1 cellular context compared by ENCODE assay signal in genomic region chr17:63600569-63601438, GRCh38.
TF ChIP-seq lines count a peak whose summit lies in the region.

Gene TACO1 (plus strand): TSS chr17:63600895. CDS start chr17:63601084, 189 bp downstream.

TF ChIP-seq in HepG2, 621 proteins besides CTCF, POLR2A, EP300 and RAD21 (continued from another document and continues in another):
- TF ChIP-seq MTA3 (CRISPR knock-in tag; IDR thresholded peaks at IDR 0.05): no peak
- no peak; the same call in 1 of the 2 replicates for TF ChIP-seq EEA1 (CRISPR knock-in tag; IDR thresholded peaks at IDR 0.05; ENCODE audit: borderline replicate concordance)
- peak; percentile 78; the same call in 1 of the 2 replicates for TF ChIP-seq ZNF362 (CRISPR knock-in tag; IDR thresholded peaks at IDR 0.05; ENCODE audit: borderline replicate concordance)
- peak; percentile 24; the same call in 1 of the 2 replicates for TF ChIP-seq PREB (CRISPR knock-in tag; IDR thresholded peaks at IDR 0.05)
- peak; percentile 92 for TF ChIP-seq MXI1 (IDR thresholded peaks at IDR 0.05; ENCODE audit: borderline replicate concordance, low read depth, low read length)
- peak; percentile 51 for TF ChIP-seq SKI (IDR thresholded peaks at IDR 0.05; ENCODE audit: partially characterized antibody)
- TF ChIP-seq ATF5 (CRISPR knock-in tag; IDR thresholded peaks at IDR 0.05; ENCODE audit: low read depth): no peak
- peak; percentile 96; the same call in 1 of the 2 replicates for TF ChIP-seq HBP1 (CRISPR knock-in tag; IDR thresholded peaks at IDR 0.05; ENCODE audit: low read depth)
- TF ChIP-seq ZNF232 (CRISPR knock-in tag; IDR thresholded peaks at IDR 0.05; ENCODE audit: borderline replicate concordance): peak; percentile 93; the same call in 1 of the 2 replicates
- no peak for TF ChIP-seq FLYWCH1 (CRISPR knock-in tag; IDR thresholded peaks at IDR 0.05)
- peak; percentile 98 for TF ChIP-seq KDM4B (CRISPR knock-in tag; IDR thresholded peaks at IDR 0.05)
- peak; percentile 95 for TF ChIP-seq TGIF2 (CRISPR knock-in tag; IDR thresholded peaks at IDR 0.05)
- TF ChIP-seq PTBP1 (IDR thresholded peaks at IDR 0.05; ENCODE audit: low read depth, low read length, poor library complexity, severe bottlenecking): peak; percentile 95
- TF ChIP-seq ZFP37 (CRISPR knock-in tag; IDR thresholded peaks at IDR 0.05; ENCODE audit: borderline replicate concordance): peak; percentile 33; the same call in 1 of the 2 replicates
- no peak for TF ChIP-seq GLMP (CRISPR knock-in tag; IDR thresholded peaks at IDR 0.05; ENCODE audit: borderline replicate concordance)
- TF ChIP-seq PRPF4 (IDR thresholded peaks at IDR 0.05; ENCODE audit: low read depth, low read length, poor library complexity, severe bottlenecking): peak; percentile 62
- TF ChIP-seq ZNF607 (CRISPR knock-in tag; IDR thresholded peaks at IDR 0.05; ENCODE audit: borderline replicate concordance): peak; percentile 92
- TF ChIP-seq TP53 (CRISPR knock-in tag; conservative IDR thresholded peaks at IDR 0.05): peak; percentile 95
- TF ChIP-seq ZSCAN31 (CRISPR knock-in tag; IDR thresholded peaks at IDR 0.05; ENCODE audit: low read depth): peak; percentile 91
- TF ChIP-seq SRY (CRISPR knock-in tag; IDR thresholded peaks at IDR 0.05): peak; percentile 79
- TF ChIP-seq FOXK2 (IDR thresholded peaks at IDR 0.05): peak; percentile 58; the same call in 1 of the 2 replicates
- TF ChIP-seq FOXA3 (CRISPR knock-in tag; IDR thresholded peaks at IDR 0.05): peak; percentile 84
- TF ChIP-seq HMGXB4 (CRISPR knock-in tag; IDR thresholded peaks at IDR 0.05; ENCODE audit: borderline replicate concordance in 1 of 2, low read depth in 1 of 2): peak; percentile 97 to 98
- peak; percentile 99 for TF ChIP-seq YEATS2 (CRISPR knock-in tag; IDR thresholded peaks at IDR 0.05; ENCODE audit: borderline replicate concordance)
- no peak for TF ChIP-seq GTF3A (CRISPR knock-in tag; conservative IDR thresholded peaks at IDR 0.05)
- TF ChIP-seq KLF12 (CRISPR knock-in tag; IDR thresholded peaks at IDR 0.05; ENCODE audit: borderline replicate concordance): peak; percentile 85; the same call in 1 of the 2 replicates
- peak; percentile 42 for TF ChIP-seq SMC3 (IDR thresholded peaks at IDR 0.05; ENCODE audit: low read length)
- no peak for TF ChIP-seq MNT (IDR thresholded peaks at IDR 0.05)
- TF ChIP-seq ZNF709 (CRISPR knock-in tag; IDR thresholded peaks at IDR 0.05): peak; percentile 96
- TF ChIP-seq ETS1 (CRISPR knock-in tag; IDR thresholded peaks at IDR 0.05): 0 out of 2 replicates have a peak, but pooled peaks have one; percentile 74
- peak; percentile 80 for TF ChIP-seq NCOA2 (CRISPR knock-in tag; IDR thresholded peaks at IDR 0.05)
- peak; percentile 93 for TF ChIP-seq ZNF142 (CRISPR knock-in tag; IDR thresholded peaks at IDR 0.05)
- 0 out of 2 replicates have a peak, but pooled peaks have one; percentile 67 for TF ChIP-seq AKAP8 (CRISPR knock-in tag; IDR thresholded peaks at IDR 0.05)
- peak; percentile 96 for TF ChIP-seq GABPA (IDR thresholded peaks at IDR 0.05; ENCODE audit: low read depth, low read length)
- TF ChIP-seq GABPA (CRISPR knock-in tag; IDR thresholded peaks at IDR 0.05; ENCODE audit: low read depth): peak; percentile 100
- TF ChIP-seq SIX1 (CRISPR knock-in tag; IDR thresholded peaks at IDR 0.05; ENCODE audit: borderline replicate concordance): peak; percentile 60; the same call in 1 of the 2 replicates
- TF ChIP-seq GATAD2A (CRISPR knock-in tag; IDR thresholded peaks at IDR 0.05): peak; percentile 95
- no peak; the same call in 1 of the 2 replicates for TF ChIP-seq DPF2 (CRISPR knock-in tag; IDR thresholded peaks at IDR 0.05; ENCODE audit: borderline replicate concordance, low read depth)
- TF ChIP-seq GRHL1 (CRISPR knock-in tag; conservative IDR thresholded peaks at IDR 0.05): no peak
- peak; percentile 85; the same call in 1 of the 2 replicates for TF ChIP-seq ZNF484 (CRISPR knock-in tag; IDR thresholded peaks at IDR 0.05; ENCODE audit: borderline replicate concordance, low read depth)
- TF ChIP-seq ZNF879 (CRISPR knock-in tag; IDR thresholded peaks at IDR 0.05): peak; percentile 90; the same call in 1 of the 2 replicates
